21 cellular contexts compared by ENCODE assay signal in genomic region chr6:165695736-165696515, GRCh38. TPM values are rescaled to one million over a fixed set of nuclear protein-coding genes. Genes with fewer than 3 reads are reported as not detected.
DNase-seq lines count a peak whose midpoint lies in the region; FAIRE-seq and TF ChIP-seq lines count a peak whose summit lies in the region.
"Had no signal": no experiment of that assay in that cellular context is flagged by ENCODE, and none has a peak within 500 bp of the region (broad histone marks: within the 10 kb centered on the region; RNA-seq: fewer than 3 reads in every experiment).

No MANE protein-coding gene starts in this region.

- intact Hi-C loops in activated naive CD4-positive, alpha-beta T cell treated with anti-CD3 and anti-CD28 coated beads for 36 hours (cut with micrococcal nuclease): no loop called here

- no peak overlapping the region for H3K4me3 Mint-ChIP-seq in activated naive CD4-positive, alpha-beta T cell treated with anti-CD3 and anti-CD28 coated beads for 36 hours
- H3K4me3 Mint-ChIP-seq: CD4-positive, CD25-positive, alpha-beta regulatory T cell; HFFc6 had no signal

- POLR2A ChIA-PET in HEK293 (lab: Yijun Ruan, JAX): no interaction called here

- no peak overlapping the region for H3K27ac Mint-ChIP-seq in activated naive CD4-positive, alpha-beta T cell treated with anti-CD3 and anti-CD28 coated beads for 36 hours
- H3K27ac Mint-ChIP-seq: CD4-positive, CD25-positive, alpha-beta regulatory T cell; HFFc6 had no signal

- no peaks in the 10 kb centered on the region for H3K36me3 ChIP-seq in HEK293 (ENCODE audit: control insufficient read depth in 2 of 2, insufficient read depth in 1 of 2, low read length in 2 of 2)

- CTCF ChIA-PET in HEK293 (lab: Yijun Ruan, JAX): interaction anchor here (0.7 to 1.0 kb wide), 3 partner anchors 12 to 155 kb away, joined by 3 read pairs; no protein-coding TSS in a partner anchor
- CTCF ChIA-PET in activated naive CD4-positive, alpha-beta T cell treated with anti-CD3 and anti-CD28 coated beads for 36 hours (lab: Charles Lee): no interaction called here

- DNase-seq in A172 (ENCODE audit: low spot score) (peak; percentile 52), RPMI7951 (ENCODE audit: low read depth) (peak; percentile 43), glomerular visceral epithelial cell (ENCODE audit: extremely low spot score) (peak; percentile 39), HTR-8/SVneo (ENCODE audit: insufficient read length, low spot score) (no peak), frontal cortex (ENCODE audit: low spot score in 2 of 2) (no peak)
- DNase-seq in activated naive CD4-positive, alpha-beta T cell treated with anti-CD3 and anti-CD28 coated beads for 36 hours: no peak
- DNase-seq: CD4-positive, CD25-positive, alpha-beta regulatory T cell; DMS 273 treated with DMSO at 0.1 percent for 48 hours; DMS79 treated with DMSO at 0.1 percent for 48 hours; H7; HFFc6; KG1; NCI-H1105 treated with DMSO at 0.1 percent for 48 hours; NCI-H2029 treated with DMSO at 0.1 percent for 48 hours; NCI-H345; NCI-H524 treated with DMSO at 0.1 percent for 48 hours; NCI-H82; SHP77 treated with DMSO at 0.1 percent for 48 hours had no signal

- no peaks in the 10 kb centered on the region; the same call in 1 of the 2 replicates for H3K4me1 ChIP-seq in HEK293 (ENCODE audit: control insufficient read depth, insufficient read depth, low read length)

- H3K4me1 Mint-ChIP-seq in activated naive CD4-positive, alpha-beta T cell treated with anti-CD3 and anti-CD28 coated beads for 36 hours (ENCODE audit: low read depth): no peaks in the 10 kb centered on the region
- H3K4me1 Mint-ChIP-seq: CD4-positive, CD25-positive, alpha-beta regulatory T cell had no signal

- TF ChIP-seq CTCF in HEK293 (tag by site-specific recombination; IDR thresholded peaks at IDR 0.05): no peak

- no peak overlapping the region for H3K27ac ChIP-seq in HEK293 (ENCODE audit: extremely low read depth, low read depth, low read length)
- H3K27ac ChIP-seq: SK-N-MC had no signal

- FAIRE-seq in HTR-8/SVneo (lab: Jason Lieb, UNC): no peak
- no peak for FAIRE-seq in frontal cortex (lab: Jason Lieb, UNC)

- peaks cover 2% of the 10 kb centered on the region for H3K9me3 Mint-ChIP-seq in activated naive CD4-positive, alpha-beta T cell treated with anti-CD3 and anti-CD28 coated beads for 36 hours

- H3K36me3 Mint-ChIP-seq in activated naive CD4-positive, alpha-beta T cell treated with anti-CD3 and anti-CD28 coated beads for 36 hours (ENCODE audit: low read depth): no peaks in the 10 kb centered on the region

- peaks cover 2% of the 10 kb centered on the region; the same call in 1 of the 2 replicates for H3K9me3 ChIP-seq in HEK293 (ENCODE audit: control insufficient read depth, insufficient read depth, low read depth, low read length)

- no peak overlapping the region for H3K4me3 ChIP-seq in HEK293 (ENCODE audit: low read depth, low read length)
- H3K4me3 ChIP-seq: SK-N-MC had no signal

- H3K27me3 Mint-ChIP-seq in activated naive CD4-positive, alpha-beta T cell treated with anti-CD3 and anti-CD28 coated beads for 36 hours (ENCODE audit: low read depth): peaks cover 4% of the 10 kb centered on the region
- H3K27me3 Mint-ChIP-seq: CD4-positive, CD25-positive, alpha-beta regulatory T cell had no signal

TF ChIP-seq in HEK293, 187 proteins besides CTCF, POLR2A, EP300 and RAD21:
- TF ChIP-seq ZNF501 (tag by site-specific recombination; IDR thresholded peaks at IDR 0.05) (no peak), TRIM28 (IDR thresholded peaks at IDR 0.05; ENCODE audit: borderline replicate concordance, low read length) (0 out of 2 replicates have a peak, but pooled peaks have one; percentile 57), ZBTB21 (tag by site-specific recombination; IDR thresholded peaks at IDR 0.05) (no peak)

RNA-seq across cellular contexts. Expression of gene PDE10A, which starts 32.9 kb away (rescaled TPM):
- total RNA-seq in A172 (2014; rRNA removed; shearing (Covaris generic)): 12.1 and 13.9 TPM in 2 replicates
- 10.7 and 11.3 TPM in 2 replicates for total RNA-seq in RPMI7951 (2014; rRNA removed; shearing (Covaris generic))
- total RNA-seq in frontal cortex: 126 TPM
- total RNA-seq in activated naive CD4-positive, alpha-beta T cell treated with anti-CD3 and anti-CD28 coated beads for 36 hours: not detected
- total RNA-seq: CD4-positive, CD25-positive, alpha-beta regulatory T cell; OCI-LY7 had no signal

Comparison
In these comparisons a context has a peak if more than half of its experiments do, and no peak if none do; other contexts are left out.
1. DNase-seq: peak in A172 (single experiment), RPMI7951 (single experiment) and glomerular visceral epithelial cell (single experiment); none in HTR-8/SVneo (single experiment), frontal cortex (0 of 2) and activated naive CD4-positive, alpha-beta T cell treated with anti-CD3 and anti-CD28 coated beads for 36 hours (single experiment).
2. RNA of gene PDE10A, which starts 32.9 kb away (total RNA-seq): 126 TPM in frontal cortex (single experiment), 12.1 to 13.9 TPM in A172 and 10.7 to 11.3 TPM in RPMI7951; not detected in activated naive CD4-positive, alpha-beta T cell treated with anti-CD3 and anti-CD28 coated beads for 36 hours; every median in the first group is over 10 times any median in the second.